ENCODE assay signal across 8 cellular contexts in genomic region chr1:38030596-38031512, GRCh38. TPM values are rescaled to one million over a fixed set of nuclear protein-coding genes. Genes with fewer than 3 reads are reported as not detected.
DNase-seq lines count a peak whose midpoint lies in the region; ATAC-seq, FAIRE-seq and TF ChIP-seq lines count a peak whose summit lies in the region.
"Had no signal": no experiment of that assay in that cellular context is flagged by ENCODE, and none has a peak within 500 bp of the region (broad histone marks: within the 10 kb centered on the region; RNA-seq: fewer than 3 reads in every experiment).

No MANE protein-coding gene starts in this region.

- FAIRE-seq in endothelial cell of umbilical vein (lab: Jason Lieb, UNC) = no peak

- no peaks in the 10 kb centered on the region for H4K20me1 ChIP-seq in endothelial cell of umbilical vein (replicated peaks; ENCODE audit: control insufficient read depth, extremely low read depth, insufficient read depth, low read length)

- H3K9me1 ChIP-seq in endothelial cell of umbilical vein (replicated peaks; ENCODE audit: control insufficient read depth, extremely low read depth, insufficient read depth, low read length) = no peaks in the 10 kb centered on the region

- no peak overlapping the region for H3K9ac ChIP-seq in endothelial cell of umbilical vein (replicated peaks; ENCODE audit: extremely low read depth, insufficient read depth, low read length)

- H3K36me3 ChIP-seq in H7 (replicated peaks; ENCODE audit: control insufficient read depth, insufficient read depth, low read length) (peaks cover 5% of the 10 kb centered on the region), RWPE2 (ENCODE audit: low read depth) (peaks cover 5% of the 10 kb centered on the region), endothelial cell of umbilical vein (ENCODE audit: control insufficient read depth in 2 of 2, extremely low read depth in 1 of 2, insufficient read depth in 2 of 2, low read length in 2 of 2) (no peaks in the 10 kb centered on the region)

- CTCF ChIA-PET in endothelial cell of umbilical vein (lab: Charles Lee) = interaction anchor here (0.5 to 7.4 kb wide), 5 partner anchors 12 to 804 kb away, joined by 3 to 66 read pairs (median 29); partner anchors contain the start of gene POU3F1

- H3K4me2 ChIP-seq in endothelial cell of umbilical vein (ENCODE audit: insufficient read depth, low read length) = peak overlapping the region; percentile 45

- TF ChIP-seq POLR2A in endothelial cell of umbilical vein (IDR thresholded peaks at IDR 0.05; ENCODE audit: low read depth, low read length) = no peak

- H3K4me1 ChIP-seq in RWPE2 (ENCODE audit: insufficient read depth, poor library complexity, severe bottlenecking) (peaks cover 41% of the 10 kb centered on the region), endothelial cell of umbilical vein (ENCODE audit: control insufficient read depth, extremely low read depth, insufficient read depth, low read length) (peaks cover 31% of the 10 kb centered on the region)

- no peak overlapping the region for H3K4me3 ChIP-seq in H7 (ENCODE audit: insufficient read depth, low read depth, low read length)
- H3K4me3 ChIP-seq in RWPE2 (ENCODE audit: severe bottlenecking) = no peak overlapping the region
- no peak overlapping the region for H3K4me3 ChIP-seq in endothelial cell of umbilical vein (replicated peaks in 1 of 3; ENCODE audit: insufficient read depth in 1 of 3, low read depth in 1 of 3, low read length in 3 of 3)

- peak overlapping the region; percentile 90 for H3K27ac ChIP-seq in RWPE2 (ENCODE audit: poor library complexity, severe bottlenecking)
- H3K27ac ChIP-seq in endothelial cell of umbilical vein (ENCODE audit: insufficient read depth, low read depth, low read length) = peak overlapping the region; percentile 69

- H3K9me3 ChIP-seq in RWPE2 (ENCODE audit: severe bottlenecking) (no peaks in the 10 kb centered on the region), endothelial cell of umbilical vein (replicated peaks; ENCODE audit: control insufficient read depth, insufficient read depth, low read length) (no peaks in the 10 kb centered on the region)

- no TSS peak for BruUV-seq in endothelial cell of umbilical vein (replicated peaks; lab: Mats Ljungman, UMichigan)

- DNase-seq in H7 = peak; percentile 52
- DNase-seq in RWPE2 (ENCODE audit: low spot score) = no peak
- DNase-seq in endothelial cell of umbilical vein (ENCODE audit: low read depth, low spot score) = no peak
- peak; percentile 83 for DNase-seq in sciatic nerve (ENCODE audit: low spot score)
- no peak for DNase-seq in inferior parietal cortex (ENCODE audit: extremely low spot score)
- DNase-seq in GM19238 (ENCODE audit: insufficient read length, low spot score) = no peak
- DNase-seq in AG08396 (ENCODE audit: low spot score) = no peak

- no peaks in the 10 kb centered on the region; the same call in 1 of the 2 replicates for H3K27me3 ChIP-seq in H7 (ENCODE audit: control insufficient read depth, insufficient read depth, low read length)
- H3K27me3 ChIP-seq in RWPE2 (ENCODE audit: insufficient read depth, poor library complexity, severe bottlenecking) = no peaks in the 10 kb centered on the region
- H3K27me3 ChIP-seq in endothelial cell of umbilical vein (ENCODE audit: control insufficient read depth in 2 of 2, insufficient read depth in 2 of 2, low read length in 2 of 2) = no peaks in the 10 kb centered on the region

- no peak for TF ChIP-seq CTCF in RWPE2 (IDR thresholded peaks at IDR 0.05; ENCODE audit: poor library complexity, severe bottlenecking)
- no peak for TF ChIP-seq CTCF in endothelial cell of umbilical vein (IDR thresholded peaks at IDR 0.05; ENCODE audit: extremely low read depth in 1 of 2, insufficient read depth in 1 of 2, low read depth in 1 of 2, low read length in 2 of 2)

- H3K79me2 ChIP-seq in endothelial cell of umbilical vein (ENCODE audit: control insufficient read depth, insufficient read depth, low read length) = no peaks in the 10 kb centered on the region

- POLR2A ChIA-PET in endothelial cell of umbilical vein (lab: Charles Lee) = no interaction called here

- ATAC-seq in RWPE2 (ENCODE audit: low read depth) (no peak), sciatic nerve (peak; percentile 78)

- dilution Hi-C loops in endothelial cell of umbilical vein (cut with MboI; ENCODE audit: extremely low pct_ligation_motif_present, low sequenced_read_pairs) = no loop called here

- H2AFZ ChIP-seq in endothelial cell of umbilical vein (ENCODE audit: low read depth, low read length) = no peak overlapping the region

- intact Hi-C loops in endothelial cell of umbilical vein (cut with micrococcal nuclease) = loop anchor here (1.0 kb wide), 1 partner anchor 31 kb away; no protein-coding TSS in a partner anchor
- intact Hi-C loops in sciatic nerve (cut with DNase I) = no loop called here

TF ChIP-seq in endothelial cell of umbilical vein, 7 proteins besides CTCF, POLR2A, EP300 and RAD21:
- no peak for TF ChIP-seq FOS (IDR thresholded peaks at IDR 0.05; ENCODE audit: borderline replicate concordance, insufficient read depth, low read length)
- TF ChIP-seq JUN (IDR thresholded peaks at IDR 0.05; ENCODE audit: borderline replicate concordance, insufficient read depth, insufficient read length, low read depth) = no peak
- no peak for TF ChIP-seq EZH2 (IDR thresholded peaks at IDR 0.05; ENCODE audit: borderline replicate concordance, low read depth, low read length, severe bottlenecking)
- no peak for TF ChIP-seq POLR2AphosphoS5 (IDR thresholded peaks at IDR 0.05; ENCODE audit: insufficient read depth, low read depth, low read length)
- TF ChIP-seq MYC (IDR thresholded peaks at IDR 0.05; ENCODE audit: low read depth, low read length) = no peak
- TF ChIP-seq, protein P1, sequence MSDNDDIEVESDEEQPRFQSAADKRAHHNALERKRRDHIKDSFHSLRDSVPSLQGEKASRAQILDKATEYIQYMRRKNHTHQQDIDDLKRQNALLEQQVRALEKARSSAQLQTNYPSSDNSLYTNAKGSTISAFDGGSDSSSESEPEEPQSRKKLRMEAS (IDR thresholded peaks at IDR 0.05; ENCODE audit: insufficient read depth, insufficient read length) = no peak
- TF ChIP-seq GATA2 (IDR thresholded peaks at IDR 0.05; ENCODE audit: insufficient read depth, insufficient read length, low read depth, low read length) = no peak
TF ChIP-seq in endothelial cell of umbilical vein: peak in this region for 0.

RNA-seq across cellular contexts. Expression of gene POU3F1, which starts 15.7 kb away (rescaled TPM):
- 2.9 and 4.8 TPM in 2 replicates for total RNA-seq in H7 (2014; rRNA removed; shearing (Covaris generic))
- not detected in 2 replicates for total RNA-seq in endothelial cell of umbilical vein
- not detected in 2 replicates for polyA plus RNA-seq in endothelial cell of umbilical vein
- polyA plus RNA-seq in endothelial cell of umbilical vein (2011; cell fraction: cytosol; rRNA removed) = not detected in 2 replicates
- polyA plus RNA-seq in endothelial cell of umbilical vein (2011; cell fraction: nucleus; rRNA removed) = not detected in 2 replicates
- polyA plus RNA-seq in endothelial cell of umbilical vein (2012) = not detected in 2 replicates
- not detected in 2 replicates for polyA minus RNA-seq in endothelial cell of umbilical vein
- polyA minus RNA-seq in endothelial cell of umbilical vein (2011; cell fraction: cytosol; rRNA and poly(A)+ RNA removed) = not detected
- polyA minus RNA-seq in endothelial cell of umbilical vein (2011; cell fraction: nucleus; rRNA and poly(A)+ RNA removed) = not detected in 2 replicates
- total RNA-seq in sciatic nerve = 19.1 TPM
- total RNA-seq: G401 had no signal

RNA-seq across cellular contexts. Expression of gene UTP11, which starts 18.3 kb away (rescaled TPM):
- 70.5 and 87.7 TPM in 2 replicates for total RNA-seq in H7 (2014; rRNA removed; shearing (Covaris generic))
- total RNA-seq in endothelial cell of umbilical vein (54.1 and 60.1 TPM in 2 replicates), sciatic nerve (32.6 TPM)
- 13.8 and 20.1 TPM in 2 replicates for polyA plus RNA-seq in endothelial cell of umbilical vein
- 28.5 and 34.9 TPM in 2 replicates for polyA plus RNA-seq in endothelial cell of umbilical vein (2011; cell fraction: cytosol; rRNA removed)
- 22.2 and 28.2 TPM in 2 replicates for polyA plus RNA-seq in endothelial cell of umbilical vein (2011; cell fraction: nucleus; rRNA removed)
- polyA plus RNA-seq in endothelial cell of umbilical vein (2012) = 42.6 and 48.1 TPM in 2 replicates
- 12.6 and 13.9 TPM in 2 replicates for polyA minus RNA-seq in endothelial cell of umbilical vein
- polyA minus RNA-seq in endothelial cell of umbilical vein (2011; cell fraction: cytosol; rRNA and poly(A)+ RNA removed) = 14.2 TPM
- polyA minus RNA-seq in endothelial cell of umbilical vein (2011; cell fraction: nucleus; rRNA and poly(A)+ RNA removed) = 24.0 and 34.8 TPM in 2 replicates

RNA-seq across cellular contexts. Expression of gene FHL3, which starts 25.5 kb away (rescaled TPM):
- 51.5 and 54.8 TPM in 2 replicates for total RNA-seq in H7 (2014; rRNA removed; shearing (Covaris generic))
- total RNA-seq in endothelial cell of umbilical vein (58.7 and 63.8 TPM in 2 replicates), sciatic nerve (27.9 TPM)
- polyA plus RNA-seq in endothelial cell of umbilical vein = 21.3 and 26.1 TPM in 2 replicates
- 23.4 and 25.6 TPM in 2 replicates for polyA plus RNA-seq in endothelial cell of umbilical vein (2011; cell fraction: cytosol; rRNA removed)
- 52.4 and 54.1 TPM in 2 replicates for polyA plus RNA-seq in endothelial cell of umbilical vein (2011; cell fraction: nucleus; rRNA removed)
- polyA plus RNA-seq in endothelial cell of umbilical vein (2012) = 28.2 and 31.4 TPM in 2 replicates
- 41.8 and 59.1 TPM in 2 replicates for polyA minus RNA-seq in endothelial cell of umbilical vein
- 11.6 TPM for polyA minus RNA-seq in endothelial cell of umbilical vein (2011; cell fraction: cytosol; rRNA and poly(A)+ RNA removed)
- 57.2 and 60.0 TPM in 2 replicates for polyA minus RNA-seq in endothelial cell of umbilical vein (2011; cell fraction: nucleus; rRNA and poly(A)+ RNA removed)

RNA-seq across cellular contexts. Expression of gene SF3A3, which starts 41.0 kb away (rescaled TPM):
- 181 and 196 TPM in 2 replicates for total RNA-seq in H7 (2014; rRNA removed; shearing (Covaris generic))
- total RNA-seq in endothelial cell of umbilical vein = 97.3 and 107 TPM in 2 replicates
- 20.5 and 26.1 TPM in 2 replicates for polyA plus RNA-seq in endothelial cell of umbilical vein
- polyA plus RNA-seq in endothelial cell of umbilical vein (2011; cell fraction: cytosol; rRNA removed) = 39.8 and 40.9 TPM in 2 replicates
- polyA plus RNA-seq in endothelial cell of umbilical vein (2011; cell fraction: nucleus; rRNA removed) = 86.3 and 96.9 TPM in 2 replicates
- polyA plus RNA-seq in endothelial cell of umbilical vein (2012) = 62.2 and 91.2 TPM in 2 replicates
- 32.0 and 32.2 TPM in 2 replicates for polyA minus RNA-seq in endothelial cell of umbilical vein
- polyA minus RNA-seq in endothelial cell of umbilical vein (2011; cell fraction: cytosol; rRNA and poly(A)+ RNA removed) = 55.5 TPM
- 36.3 and 50.2 TPM in 2 replicates for polyA minus RNA-seq in endothelial cell of umbilical vein (2011; cell fraction: nucleus; rRNA and poly(A)+ RNA removed)
- total RNA-seq in sciatic nerve = 47.9 TPM

Comparison
In these comparisons a context has a peak if more than half of its experiments do, and no peak if none do; other contexts are left out.
1. DNase-seq: peak in H7 (single experiment) and sciatic nerve (single experiment); none in RWPE2 (single experiment), endothelial cell of umbilical vein (single experiment), inferior parietal cortex (single experiment), GM19238 (single experiment) and AG08396 (single experiment).